10 cellular contexts compared by ENCODE assay signal in the genomic region with DNA sequence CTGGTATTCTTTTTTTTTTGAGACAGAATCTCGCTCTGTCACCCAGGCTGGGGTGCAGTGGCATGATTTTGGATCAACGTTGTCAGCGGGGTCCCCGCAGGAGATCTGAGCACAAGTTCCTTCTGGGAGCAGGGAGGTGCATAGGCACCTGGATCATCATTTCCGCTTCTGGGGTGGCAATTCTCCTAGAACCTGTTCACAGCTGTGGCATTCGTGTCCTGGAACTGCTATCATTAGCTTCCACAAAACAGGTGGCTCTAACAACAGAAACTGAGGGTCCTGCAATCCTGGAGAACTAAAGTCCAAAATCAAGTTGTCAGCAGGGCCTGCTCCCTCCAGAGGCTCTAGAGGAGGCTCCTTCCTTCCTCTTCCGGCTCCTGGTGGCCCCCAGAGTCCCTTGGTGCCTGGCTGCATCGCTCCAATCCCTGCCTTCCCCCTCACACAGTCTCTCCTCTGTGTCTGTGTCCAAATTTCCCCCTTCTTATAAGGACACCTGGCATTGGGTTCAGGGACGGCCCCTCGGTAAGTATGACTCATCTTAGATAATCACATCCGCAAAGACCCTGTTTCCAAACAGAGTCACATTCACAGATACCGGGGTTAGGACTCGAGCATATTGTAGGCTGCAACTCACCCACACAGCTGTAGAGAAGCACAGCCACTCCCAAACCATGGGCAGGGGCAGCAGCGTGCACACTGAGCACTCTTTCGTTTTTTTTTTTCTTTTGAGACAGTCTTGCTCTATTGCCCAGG. TPM values are rescaled to one million over a fixed set of nuclear protein-coding genes. Genes with fewer than 3 reads are reported as not detected.
A peak's percentile ranks its signal among the peaks of the same experiment; 100 is the strongest.
DNase-seq lines count a peak whose midpoint lies in the region; ATAC-seq and TF ChIP-seq lines count a peak whose summit lies in the region.
"Had no signal": no experiment of that assay in that cellular context is flagged by ENCODE, and none has a peak within 500 bp of the region (broad histone marks: within the 10 kb centered on the region; RNA-seq: fewer than 3 reads in every experiment).

No MANE protein-coding gene starts in this region.

- no peak overlapping the region for H2AFZ ChIP-seq in smooth muscle cell (ENCODE audit: low read depth)

- H3K27ac ChIP-seq in BLaER1 treated with 17β-estradiol and CSF1 and Interleukin-3, amounts not matched to agents 10 nM and 100 nM, result peak overlapping the region in 10 of 11 experiments; percentile 1 to 97 (median 90); a peak in 19 of 22 replicates
- no peak overlapping the region for H3K27ac ChIP-seq in smooth muscle cell (ENCODE audit: low read depth)
- H3K27ac ChIP-seq: SK-N-MC had no signal

- H3K4me1 ChIP-seq in BLaER1 treated with 17β-estradiol and CSF1 and Interleukin-3, amounts not matched to agents 10 nM and 100 nM, result peaks cover 50 to 97% (median 86%) of the 10 kb centered on the region in 10 experiments
- peaks cover 13% of the 10 kb centered on the region for H3K4me1 ChIP-seq in smooth muscle cell (ENCODE audit: low read depth)

- H3K9ac ChIP-seq in BLaER1 treated with 17β-estradiol and CSF1 and Interleukin-3, amounts not matched to agents 10 nM and 100 nM, result peak overlapping the region in 9 of 11 experiments; percentile 36 to 89 (median 79); a peak in 17 of 22 replicates
- no peak overlapping the region for H3K9ac ChIP-seq in smooth muscle cell (ENCODE audit: low read depth)

- no peak for TF ChIP-seq CTCF in smooth muscle cell (IDR thresholded peaks at IDR 0.05; ENCODE audit: borderline replicate concordance, insufficient read depth, poor library complexity, severe bottlenecking)

- no peaks in the 10 kb centered on the region for H4K20me1 ChIP-seq in BLaER1 treated with 17β-estradiol and CSF1 and Interleukin-3, amounts not matched to agents 10 nM and 100 nM
- no peaks in the 10 kb centered on the region for H4K20me1 ChIP-seq in smooth muscle cell (ENCODE audit: low read depth)

- no peaks in the 10 kb centered on the region for H3K9me3 ChIP-seq in BLaER1 treated with 17β-estradiol and CSF1 and Interleukin-3, amounts not matched to agents 10 nM and 100 nM (replicated peaks in 1 of 11)
- H3K9me3 ChIP-seq in smooth muscle cell (replicated peaks; ENCODE audit: low read depth), result no peaks in the 10 kb centered on the region

- no peaks in the 10 kb centered on the region for H3K79me2 ChIP-seq in smooth muscle cell (ENCODE audit: low read depth)

- H3K4me3 ChIP-seq in BLaER1 treated with 17β-estradiol and CSF1 and Interleukin-3, amounts not matched to agents 10 nM and 100 nM, result peak overlapping the region in 7 of 10 experiments; percentile 5 to 44 (median 35); a peak in 9 of 20 replicates
- H3K4me3 ChIP-seq in smooth muscle cell, result no peak overlapping the region
- H3K4me3 ChIP-seq: SK-N-MC had no signal

- peak overlapping the region; percentile 74 to 98 (median 91) for H3K4me2 ChIP-seq in BLaER1 treated with 17β-estradiol and CSF1 and Interleukin-3, amounts not matched to agents 10 nM and 100 nM
- H3K4me2 ChIP-seq in smooth muscle cell, result no peak overlapping the region

- peaks cover 9% of the 10 kb centered on the region for H3F3A ChIP-seq in smooth muscle cell (ENCODE audit: low read depth)

- DNase-seq in RPMI8226 (peak; percentile 76), smooth muscle cell (lab: John Stamatoyannopoulos, UW; ENCODE audit: unreplicated experiment) (no peak), DMS79 (lab: John Stamatoyannopoulos, UW) (no peak)
- no peak for DNase-seq in NK-92 treated with Interleukin-12 subunit alpha and Interleukin-12 subunit beta, amount 100 ng/mL, for 24 hours (lab: John Stamatoyannopoulos, UW)
- DNase-seq in activated CD8-positive, alpha-beta memory T cell treated with anti-CD3 and anti-CD28 coated beads for 24 hours, result no peak
- DNase-seq: naive thymus-derived CD8-positive, alpha-beta T cell had no signal

- H3K36me3 ChIP-seq in BLaER1 treated with 17β-estradiol and CSF1 and Interleukin-3, amounts not matched to agents 10 nM and 100 nM, result no peaks in the 10 kb centered on the region
- no peaks in the 10 kb centered on the region for H3K36me3 ChIP-seq in smooth muscle cell (ENCODE audit: low read depth)

- WGBS in smooth muscle cell (ENCODE audit: low lambda C conversion rate), result 53% methylated on average over 15 of the region's 15 CpGs

- H3K27me3 ChIP-seq in BLaER1 treated with 17β-estradiol and CSF1 and Interleukin-3, amounts not matched to agents 10 nM and 100 nM, result no peaks in the 10 kb centered on the region
- no peaks in the 10 kb centered on the region for H3K27me3 ChIP-seq in smooth muscle cell (ENCODE audit: low read depth)

- ATAC-seq in GM18907 (IDR thresholded peaks at IDR 0.05; ENCODE audit: unreplicated experiment), result peak; percentile 58
- ATAC-seq in HG03025 (IDR thresholded peaks at IDR 0.05; ENCODE audit: low FRiP score, unreplicated experiment), result peak; percentile 45
- ATAC-seq: naive thymus-derived CD8-positive, alpha-beta T cell had no signal

RNA-seq across cellular contexts. Expression of a gene that starts 43.5 kb away (rescaled TPM):
- total RNA-seq in smooth muscle cell, result 6.4 and 6.7 TPM in 2 replicates
- 6.0 and 10.1 TPM in 2 replicates for polyA plus RNA-seq in smooth muscle cell

RNA-seq across cellular contexts. Expression of a gene that starts 60.0 kb away (rescaled TPM):
- total RNA-seq in smooth muscle cell, result 40.5 and 51.3 TPM in 2 replicates
- polyA plus RNA-seq in smooth muscle cell, result 58.8 and 153 TPM in 2 replicates
